ENCODE assay signal across 11 cellular contexts in the genomic region with DNA sequence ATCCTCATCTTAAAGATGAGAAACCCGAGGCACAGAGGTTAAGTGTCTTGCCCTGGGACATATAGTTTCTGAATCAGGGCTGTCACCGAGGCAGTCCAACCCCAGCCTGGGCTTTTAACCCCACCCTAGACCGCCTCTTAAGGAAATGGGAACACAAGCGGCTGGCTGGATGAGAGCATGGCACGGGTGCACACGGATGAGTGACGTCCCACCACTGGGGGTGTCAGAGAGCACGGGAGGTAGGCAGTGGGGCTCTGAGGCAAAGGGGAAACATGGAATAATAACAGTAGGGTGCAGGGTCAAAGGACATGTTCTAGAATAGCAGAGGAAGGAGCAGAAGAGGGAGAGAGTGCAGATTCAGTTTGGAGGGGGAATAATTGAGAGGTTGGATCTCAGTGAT. TPM values are rescaled to one million over a fixed set of nuclear protein-coding genes. Genes with fewer than 3 reads are reported as not detected.
DNase-seq lines count a peak whose midpoint lies in the region; ATAC-seq and TF ChIP-seq lines count a peak whose summit lies in the region.
"Had no signal": no experiment of that assay in that cellular context is flagged by ENCODE, and none has a peak within 500 bp of the region (broad histone marks: within the 10 kb centered on the region; RNA-seq: fewer than 3 reads in every experiment).

No MANE protein-coding gene starts in this region.

- H3K27me3 ChIP-seq in GM23338 (ENCODE audit: insufficient read depth) = no peaks in the 10 kb centered on the region
- no peaks in the 10 kb centered on the region for H3K27me3 ChIP-seq in esophagus squamous epithelium
- no peaks in the 10 kb centered on the region for H3K27me3 ChIP-seq in aorta (ENCODE audit: control insufficient read depth in 1 of 2, insufficient read depth in 2 of 2, low read length in 1 of 2)
- H3K27me3 ChIP-seq: tibial nerve had no signal

- H3K4me1 Mint-ChIP-seq in CD14-positive monocyte (peaks cover 36% of the 10 kb centered on the region), GM23338 (peaks cover 7% of the 10 kb centered on the region), memory B cell (peaks cover 59% of the 10 kb centered on the region)
- peaks cover 42% of the 10 kb centered on the region for H3K4me1 Mint-ChIP-seq in activated CD8-positive, alpha-beta T cell treated with anti-CD3 and anti-CD28 coated beads for 36 hours (ENCODE audit: low read depth)

- CTCF ChIA-PET in activated CD8-positive, alpha-beta T cell treated with anti-CD3 and anti-CD28 coated beads for 36 hours (lab: Charles Lee) = interaction anchor here (0.9 kb wide), 1 partner anchor 23 kb away, joined by 3 read pairs; no protein-coding TSS in a partner anchor

- H3K27ac ChIP-seq in GM23338 (ENCODE audit: low read depth) = no peak overlapping the region
- H3K27ac ChIP-seq in esophagus squamous epithelium = no peak overlapping the region
- no peak overlapping the region for H3K27ac ChIP-seq in aorta (ENCODE audit: low read depth in 1 of 2, low read length in 2 of 2)
- H3K27ac ChIP-seq: tibial nerve had no signal

- ATAC-seq in GM23338 (peak; percentile 97), memory B cell (ENCODE audit: low read depth) (peak; percentile 25), aorta (ENCODE audit: low FRiP score) (no peak)
- ATAC-seq in activated CD8-positive, alpha-beta T cell treated with anti-CD3 and anti-CD28 coated beads for 36 hours = no peak

- POLR2A ChIA-PET in activated CD8-positive, alpha-beta T cell treated with anti-CD3 and anti-CD28 coated beads for 36 hours (lab: Charles Lee) = no interaction called here

- H3K36me3 ChIP-seq in GM23338 (ENCODE audit: insufficient read depth) = no peaks in the 10 kb centered on the region
- H3K36me3 ChIP-seq in esophagus squamous epithelium = peaks cover 0 to 4% (median 0%) of the 10 kb centered on the region in 3 donors
- H3K36me3 ChIP-seq in aorta (ENCODE audit: control insufficient read depth in 1 of 2, insufficient read depth in 2 of 2, low read length in 1 of 2) = no peaks in the 10 kb centered on the region
- H3K36me3 ChIP-seq: tibial nerve had no signal

- WGBS in esophagus squamous epithelium, 2 donors = 43 to 61% methylated on average over 6 to 7 of the region's 8 CpGs
- 34 to 39% methylated on average over 8 of the region's 8 CpGs for WGBS in aorta, 2 donors

- no peaks in the 10 kb centered on the region for H3K4me1 ChIP-seq in GM23338 (ENCODE audit: insufficient read depth)
- peaks cover 13 to 47% (median 18%) of the 10 kb centered on the region in 3 donors for H3K4me1 ChIP-seq in esophagus squamous epithelium
- H3K4me1 ChIP-seq in aorta (ENCODE audit: control insufficient read depth in 1 of 2, insufficient read depth in 2 of 2, low read length in 2 of 2) = no peaks in the 10 kb centered on the region

- no peak overlapping the region for H2AFZ ChIP-seq in GM23338

- TF ChIP-seq POLR2A in esophagus squamous epithelium (IDR thresholded peaks at IDR 0.05) = no peak

- H3K9me2 ChIP-seq in GM23338 (ENCODE audit: insufficient read depth) = no peaks in the 10 kb centered on the region

- H3K4me3 ChIP-seq in GM23338 = no peak overlapping the region
- no peak overlapping the region for H3K4me3 ChIP-seq in esophagus squamous epithelium
- no peak overlapping the region for H3K4me3 ChIP-seq in aorta (ENCODE audit: low read length in 2 of 2)
- H3K4me3 ChIP-seq: tibial nerve had no signal

- H3K9me3 Mint-ChIP-seq in CD14-positive monocyte (peaks cover 0 to 2% (median 0%) of the 10 kb centered on the region in 7 donors), GM23338 (no peaks in the 10 kb centered on the region), memory B cell (no peaks in the 10 kb centered on the region)
- H3K9me3 Mint-ChIP-seq in activated CD8-positive, alpha-beta T cell treated with anti-CD3 and anti-CD28 coated beads for 36 hours = no peaks in the 10 kb centered on the region

- H3K9me3 ChIP-seq in esophagus squamous epithelium (no peaks in the 10 kb centered on the region), aorta (ENCODE audit: control insufficient read depth, low read length) (no peaks in the 10 kb centered on the region)
- H3K9me3 ChIP-seq: tibial nerve had no signal

- intact Hi-C loops in CD14-positive monocyte (cut with micrococcal nuclease) (no loop called here), esophagus squamous epithelium (cut with DNase I) (no loop called here), aorta (cut with DNase I) (no loop called here)
- intact Hi-C loops in activated CD8-positive, alpha-beta T cell treated with anti-CD3 and anti-CD28 coated beads for 36 hours (cut with micrococcal nuclease) = no loop called here

- no peaks in the 10 kb centered on the region for H4K20me1 ChIP-seq in GM23338 (replicated peaks; ENCODE audit: insufficient read depth)

- no peak overlapping the region for H3K4me3 Mint-ChIP-seq in CD14-positive monocyte
- H3K4me3 Mint-ChIP-seq in GM23338 = no peak overlapping the region
- H3K4me3 Mint-ChIP-seq in activated CD8-positive, alpha-beta T cell treated with anti-CD3 and anti-CD28 coated beads for 36 hours = no peak overlapping the region
- H3K4me3 Mint-ChIP-seq in memory B cell = no peak overlapping the region

- H3K4me2 ChIP-seq in GM23338 = no peak overlapping the region

- no peak for DNase-seq in CD14-positive monocyte (ENCODE audit: low spot score)
- peak; percentile 71 for DNase-seq in GM23338 (ENCODE audit: low spot score)
- peak; percentile 9 for DNase-seq in activated CD8-positive, alpha-beta T cell treated with anti-CD3 and anti-CD28 coated beads for 36 hours
- no peak for DNase-seq in memory B cell (ENCODE audit: low spot score in 2 of 2)
- DNase-seq in NCI-H146 treated with DMSO at 0.1 percent for 48 hours (lab: John Stamatoyannopoulos, UW; ENCODE audit: unreplicated experiment) = no peak
- no peak for DNase-seq in esophagus squamous epithelium (lab: John Stamatoyannopoulos, UW)
- DNase-seq in aorta = no peak
- DNase-seq in AG08395 (ENCODE audit: low spot score) = no peak
- DNase-seq: activated CD4-positive, alpha-beta T cell treated with anti-CD3 and anti-CD28 coated beads, Interleukin-2, amount 50 U/mL, for 48 hours; DMS79 had no signal

- peak; percentile 10 for TF ChIP-seq CTCF in CD14-positive monocyte (IDR thresholded peaks at IDR 0.05)
- peak; percentile 62 to 65 for TF ChIP-seq CTCF in GM23338 (conservative IDR thresholded peaks at IDR 0.05; ENCODE audit: low read depth in 2 of 2)
- TF ChIP-seq CTCF in activated CD8-positive, alpha-beta T cell treated with anti-CD3 and anti-CD28 coated beads for 36 hours (IDR thresholded peaks at IDR 0.05) = no peak
- TF ChIP-seq CTCF in esophagus squamous epithelium (IDR thresholded peaks at IDR 0.05) = no peak

- H3K27ac Mint-ChIP-seq in CD14-positive monocyte (no peak overlapping the region), GM23338 (no peak overlapping the region), memory B cell (peak overlapping the region; percentile 16)
- H3K27ac Mint-ChIP-seq in activated CD8-positive, alpha-beta T cell treated with anti-CD3 and anti-CD28 coated beads for 36 hours = no peak overlapping the region

- H3F3A ChIP-seq in GM23338 (replicated peaks; ENCODE audit: low read depth) = no peaks in the 10 kb centered on the region

- peaks cover 6 to 30% of the 10 kb centered on the region in 2 donors for H3K36me3 Mint-ChIP-seq in CD14-positive monocyte
- no peaks in the 10 kb centered on the region for H3K36me3 Mint-ChIP-seq in GM23338 (ENCODE audit: low read depth)
- H3K36me3 Mint-ChIP-seq in activated CD8-positive, alpha-beta T cell treated with anti-CD3 and anti-CD28 coated beads for 36 hours (ENCODE audit: low read depth) = peaks cover 4% of the 10 kb centered on the region
- H3K36me3 Mint-ChIP-seq in memory B cell = peaks cover 14% of the 10 kb centered on the region

- H3K27me3 Mint-ChIP-seq in CD14-positive monocyte (ENCODE audit: low read depth in 3 of 3) = peaks cover 3 to 18% (median 14%) of the 10 kb centered on the region in 3 donors
- H3K27me3 Mint-ChIP-seq in GM23338 (ENCODE audit: insufficient read depth, low read depth, poor library complexity) = peaks cover 6% of the 10 kb centered on the region
- H3K27me3 Mint-ChIP-seq in activated CD8-positive, alpha-beta T cell treated with anti-CD3 and anti-CD28 coated beads for 36 hours = peaks cover 2% of the 10 kb centered on the region
- no peaks in the 10 kb centered on the region for H3K27me3 Mint-ChIP-seq in memory B cell

- no peaks in the 10 kb centered on the region for H3K79me2 ChIP-seq in GM23338 (replicated peaks; ENCODE audit: insufficient read depth)

TF ChIP-seq in GM23338, 12 proteins besides CTCF, POLR2A, EP300 and RAD21 (continues in another document):
- TF ChIP-seq JUNB (IDR thresholded peaks at IDR 0.05; ENCODE audit: unreplicated experiment) = no peak

RNA-seq across cellular contexts. Expression of gene PPFIBP2, which starts 22.3 kb away (rescaled TPM):
- polyA plus RNA-seq in CD14-positive monocyte (1 to 10 TPM; 5.9 to 8.6 TPM), GM23338 (2016; fragmentation: Nextera tagmentation; extraction: Ambion mirVana) (6.4 and 7.1 TPM in 2 replicates), aorta (10 to 100 TPM; 14.1 to 31.7 TPM)
- total RNA-seq in GM23338 (2014; rRNA removed; shearing (Covaris generic)) = 14.8 and 15.2 TPM in 2 replicates
- total RNA-seq in activated CD8-positive, alpha-beta T cell treated with anti-CD3 and anti-CD28 coated beads for 36 hours = 10 to 100 TPM; 13.3 to 14.2 TPM
- total RNA-seq in esophagus squamous epithelium (10 to 100 TPM; 28.1 to 61.1 (median 49.4) TPM), aorta (10 to 100 TPM; 17.6 to 35.6 TPM)

RNA-seq across cellular contexts. Expression of gene OLFML1, which starts 50.8 kb away (rescaled TPM):
- polyA plus RNA-seq in CD14-positive monocyte = under 1 TPM; 0.11 to 0.17 TPM
- total RNA-seq in GM23338 (2014; rRNA removed; shearing (Covaris generic)) = not detected in 2 replicates
- polyA plus RNA-seq in GM23338 (2016; fragmentation: Nextera tagmentation; extraction: Ambion mirVana) = 0.12 and 0.21 TPM in 2 replicates
- not detected for total RNA-seq in activated CD8-positive, alpha-beta T cell treated with anti-CD3 and anti-CD28 coated beads for 36 hours
- total RNA-seq in esophagus squamous epithelium = 1 to 10 TPM in 2 of 4 donors, under 1 TPM in 1, not detected in 1; 0.35 to 6.3 (median 2.4) TPM
- 10 to 100 TPM; 13.2 to 41.0 TPM for total RNA-seq in aorta
- polyA plus RNA-seq in aorta = 10 to 100 TPM in 1 of 2 donors, 1 to 10 TPM in 1; 4.9 to 22.9 TPM

Comparison
In these comparisons a context has a peak if more than half of its experiments do, and no peak if none do; other contexts are left out.
1. DNase-seq: peak in GM23338 (single experiment) and activated CD8-positive, alpha-beta T cell treated with anti-CD3 and anti-CD28 coated beads for 36 hours (single experiment); none in CD14-positive monocyte (single experiment), memory B cell (0 of 2), NCI-H146 treated with DMSO at 0.1 percent for 48 hours (single experiment), esophagus squamous epithelium (single experiment), aorta (0 of 2) and AG08395 (single experiment).
2. CTCF ChIP-seq: peak in CD14-positive monocyte (single experiment) and GM23338 (2 of 2); none in activated CD8-positive, alpha-beta T cell treated with anti-CD3 and anti-CD28 coated beads for 36 hours (single experiment) and esophagus squamous epithelium (0 of 6).
3. ATAC-seq: peak in GM23338 (single experiment) and memory B cell (single experiment); none in activated CD8-positive, alpha-beta T cell treated with anti-CD3 and anti-CD28 coated beads for 36 hours (single experiment) and aorta (single experiment).